33 cellular contexts compared by ENCODE assay signal in genomic region chr10:2955064-2955463, GRCh38.
DNase-seq lines count a peak whose midpoint lies in the region; ATAC-seq, FAIRE-seq and TF ChIP-seq lines count a peak whose summit lies in the region.
"Had no signal": no experiment of that assay in that cellular context is flagged by ENCODE, and none has a peak within 500 bp of the region (broad histone marks: within the 10 kb centered on the region; RNA-seq: fewer than 3 reads in every experiment).

No MANE protein-coding gene starts in this region.

- H3K36me3 ChIP-seq in body of pancreas (replicated peaks in 1 of 2; ENCODE audit: insufficient read depth in 1 of 2, low read depth in 2 of 2): no peaks in the 10 kb centered on the region
- H3K36me3 ChIP-seq in pancreas: no peaks in the 10 kb centered on the region
- H3K36me3 ChIP-seq: BE2C; BLaER1; BLaER1 treated with 17β-estradiol and CSF1 and Interleukin-3, amounts not matched to agents 10 nM and 100 nM had no signal

- 11 to 14% methylated on average over 1 of the region's 1 CpG for WGBS in body of pancreas, 2 donors
- 7 to 14% methylated on average over 1 of the region's 1 CpG for WGBS in pancreas, 2 donors

- FAIRE-seq in GM18507 (lab: Jason Lieb, UNC) (peak; percentile 12), pancreas (lab: Jason Lieb, UNC) (no peak)
- FAIRE-seq: A204.1, A549, D721Med had no signal

- intact Hi-C loops in body of pancreas (cut with DNase I): no loop called here
- intact Hi-C loops in pancreas (cut with DNase I): no loop called here

- DNase-seq in GM18507 (ENCODE audit: extremely low spot score, insufficient read length, low read depth) (no peak), body of pancreas (peak in 2 of 4 donors; percentile 34 to 44), pancreas (peak in 2 of 6 donors; percentile 27 to 44)
- DNase-seq: 8988T; ACHN; AML-193; BE2C; C1 segment of cervical spinal cord; Caco-2; Calu3; CD4-positive, alpha-beta memory T cell; CD4-positive, alpha-beta T cell; CD4-positive, CD25-positive, alpha-beta regulatory T cell; CD8-positive, alpha-beta memory T cell; CD8-positive, alpha-beta T cell; COR-L47; DMS 273 treated with DMSO at 0.1 percent for 48 hours; DMS153; DMS53; DMS79; DMS79 treated with DMSO at 0.1 percent for 48 hours; DND-41; EL had no signal

- no peaks in the 10 kb centered on the region for H3K27me3 ChIP-seq in body of pancreas
- H3K27me3 ChIP-seq in pancreas: no peaks in the 10 kb centered on the region
- H3K27me3 ChIP-seq: BE2C; BLaER1; BLaER1 treated with 17β-estradiol and CSF1 and Interleukin-3, amounts not matched to agents 10 nM and 100 nM had no signal

- H3K27ac ChIP-seq in body of pancreas: no peak overlapping the region
- H3K27ac ChIP-seq in pancreas: no peak overlapping the region
- H3K27ac ChIP-seq: 22Rv1; A549; BLaER1; BLaER1 treated with 17β-estradiol and CSF1 and Interleukin-3, amounts not matched to agents 10 nM and 100 nM; C4-2B had no signal

- H3K9me3 ChIP-seq in body of pancreas (no peaks in the 10 kb centered on the region), pancreas (no peaks in the 10 kb centered on the region)
- H3K9me3 ChIP-seq: A549, BE2C, BLaER1, Caco-2 had no signal

- ATAC-seq in body of pancreas: peak; percentile 52
- peak in 3 of 4 donors; percentile 71 to 95 (median 85) for ATAC-seq in pancreas
- no peak for ATAC-seq in HG03175 (IDR thresholded peaks at IDR 0.05; ENCODE audit: unreplicated experiment)
- ATAC-seq in GM21515 (IDR thresholded peaks at IDR 0.05; ENCODE audit: unreplicated experiment): no peak
- no peak for ATAC-seq in GM21576 (IDR thresholded peaks at IDR 0.05; ENCODE audit: unreplicated experiment)
- ATAC-seq: A549; CD8-positive, alpha-beta T cell had no signal

- TF ChIP-seq POLR2A in body of pancreas (IDR thresholded peaks at IDR 0.05): no peak

- H3K4me1 ChIP-seq in body of pancreas (no peaks in the 10 kb centered on the region), pancreas (peaks cover 0 to 11% (median 7%) of the 10 kb centered on the region in 3 donors)
- H3K4me1 ChIP-seq: BE2C had no signal

- TF ChIP-seq CTCF in body of pancreas (IDR thresholded peaks at IDR 0.05) (no peak), pancreas (IDR thresholded peaks at IDR 0.05) (no peak)

- H3K4me3 ChIP-seq in body of pancreas (no peak overlapping the region), pancreas (no peak overlapping the region)
- H3K4me3 ChIP-seq: A549; BLaER1; BLaER1 treated with 17β-estradiol and CSF1 and Interleukin-3, amounts not matched to agents 10 nM and 100 nM had no signal

Comparison
In these comparisons a context has a peak if more than half of its experiments do, and no peak if none do; other contexts are left out.
1. ATAC-seq: peak in body of pancreas (single experiment) and pancreas (3 of 4); none in HG03175 (single experiment), GM21515 (single experiment) and GM21576 (single experiment).